Comparison of ENCODE assay signal across 26 cellular contexts in genomic region chr3:186963636-186964035, GRCh38. TPM values are rescaled to one million over a fixed set of nuclear protein-coding genes. Genes with fewer than 3 reads are reported as not detected.
DNase-seq lines count a peak whose midpoint lies in the region; ATAC-seq, FAIRE-seq and TF ChIP-seq lines count a peak whose summit lies in the region.
"Had no signal": no experiment of that assay in that cellular context is flagged by ENCODE, and none has a peak within 500 bp of the region (broad histone marks: within the 10 kb centered on the region; RNA-seq: fewer than 3 reads in every experiment).

No MANE protein-coding gene starts in this region.

- no peak overlapping the region for H4K8ac ChIP-seq in H1 (ENCODE audit: extremely low read depth, insufficient read depth, low read length)

- H3K36me3 ChIP-seq in HUES48 (ENCODE audit: control insufficient read depth, insufficient read depth, low read length) (peaks cover 44% of the 10 kb centered on the region), H1 (ENCODE audit: control insufficient read depth in 2 of 4, insufficient read depth in 4 of 4, low read length in 3 of 4) (peaks cover 0 to 35% (median 5%) of the 10 kb centered on the region in 4 experiments; a peak in 5 of 8 replicates), neural progenitor cell (peaks cover 5% of the 10 kb centered on the region)
- H3K36me3 ChIP-seq: transverse colon had no signal

- no peaks in the 10 kb centered on the region for H3K9me3 Mint-ChIP-seq in activated CD8-positive, alpha-beta memory T cell treated with anti-CD3 and anti-CD28 coated beads, Interleukin-2, amount 10 ng/mL, durations not matched to agents 7 days and 5 days (ENCODE audit: low read depth)
- H3K9me3 Mint-ChIP-seq in neural progenitor cell: peaks cover 2% of the 10 kb centered on the region
- H3K9me3 Mint-ChIP-seq in activated CD4-positive, alpha-beta T cell treated with anti-CD3 and anti-CD28 coated beads for 36 hours (ENCODE audit: low read depth): no peaks in the 10 kb centered on the region
- H3K9me3 Mint-ChIP-seq: activated CD4-positive, alpha-beta T cell treated with anti-CD3 and anti-CD28 coated beads, Interleukin-2, amount 10 ng/mL, durations not matched to agents 7 days and 5 days; dendritic cell treated with granulocyte-macrophage colony-stimulating factor and Interleukin-4, amounts not matched to agents 40 ng/mL and 50 ng/mL, for 4 days; immature natural killer cell; stimulated activated naive CD8-positive, alpha-beta T cell treated with anti-CD3 and anti-CD28 coated beads, Interleukin-15, Interleukin-2, amounts not matched to agents 100 ng/mL and 50 ng/mL, for 24 hours had no signal

- TF ChIP-seq RAD21 in H1 (IDR thresholded peaks at IDR 0.05 in 1 of 2, conservative IDR thresholded peaks at IDR 0.05 in 1 of 2; ENCODE audit: low read depth in 2 of 2, low read length in 2 of 2): no peak

- no peak overlapping the region for H3K4me3 ChIP-seq in HUES48 (ENCODE audit: low read depth, low read length)
- no peak overlapping the region for H3K4me3 ChIP-seq in H1 (ENCODE audit: extremely low read depth in 1 of 4, insufficient read depth in 2 of 4, low read depth in 3 of 4, low read length in 4 of 4)
- H3K4me3 ChIP-seq in neural progenitor cell: no peak overlapping the region
- H3K4me3 ChIP-seq: GM12878, heart left ventricle, spleen, transverse colon had no signal

- WGBS in H1 (ENCODE audit: extremely low coverage in 1 of 2, insufficient coverage in 1 of 2, insufficient read length in 1 of 2, insufficient replicate concordance in 2 of 2, low coverage in 1 of 2, low lambda C conversion rate in 2 of 2, missing lambda C conversion rate in 1 of 2), 2 experiments: 63% methylated on average over 5 of the region's 5 CpGs; no CpG with 5 or more reads in 1 of the 2 experiments

- H3K14ac ChIP-seq in H1 (ENCODE audit: insufficient read length): no peak overlapping the region

- FAIRE-seq in H1 (lab: Jason Lieb, UNC): peak; percentile 19
- FAIRE-seq: endothelial cell of umbilical vein, GM12878 had no signal

- peak overlapping the region; percentile 8; the same call in 1 of the 2 replicates for H2BK20ac ChIP-seq in H1 (ENCODE audit: low read length)

- H3K36me3 Mint-ChIP-seq in activated CD8-positive, alpha-beta memory T cell treated with anti-CD3 and anti-CD28 coated beads, Interleukin-2, amount 10 ng/mL, durations not matched to agents 7 days and 5 days: peaks cover 47% of the 10 kb centered on the region
- H3K36me3 Mint-ChIP-seq in neural progenitor cell: peaks cover 15% of the 10 kb centered on the region
- H3K36me3 Mint-ChIP-seq in activated CD4-positive, alpha-beta T cell treated with anti-CD3 and anti-CD28 coated beads for 36 hours (ENCODE audit: low read depth): peaks cover 41% of the 10 kb centered on the region

- H3K4me2 ChIP-seq in H1 (ENCODE audit: insufficient read depth in 1 of 2, low read depth in 2 of 2, low read length in 2 of 2): peak overlapping the region; percentile 10 to 25; a peak in 2 of 4 replicates
- peak overlapping the region; percentile 6 for H3K4me2 ChIP-seq in neural progenitor cell

- no peak overlapping the region for H3K9ac ChIP-seq in HUES48 (ENCODE audit: low read depth, low read length)
- H3K9ac ChIP-seq in H1 (replicated peaks in 1 of 4; ENCODE audit: extremely low read depth in 1 of 4, low read depth in 3 of 4, low read length in 3 of 4): peak overlapping the region in 2 of 4 experiments; percentile 3 to 24; a peak in 1 of 7 replicates
- no peak overlapping the region for H3K9ac ChIP-seq in neural progenitor cell

- peak overlapping the region; percentile 29 for H3K27ac Mint-ChIP-seq in activated CD8-positive, alpha-beta memory T cell treated with anti-CD3 and anti-CD28 coated beads, Interleukin-2, amount 10 ng/mL, durations not matched to agents 7 days and 5 days
- no peak overlapping the region for H3K27ac Mint-ChIP-seq in neural progenitor cell
- no peak overlapping the region for H3K27ac Mint-ChIP-seq in activated CD4-positive, alpha-beta T cell treated with anti-CD3 and anti-CD28 coated beads for 36 hours
- H3K27ac Mint-ChIP-seq: activated CD4-positive, alpha-beta T cell treated with anti-CD3 and anti-CD28 coated beads, Interleukin-2, amount 10 ng/mL, durations not matched to agents 7 days and 5 days; dendritic cell treated with granulocyte-macrophage colony-stimulating factor and Interleukin-4, amounts not matched to agents 40 ng/mL and 50 ng/mL, for 4 days; stimulated activated naive CD8-positive, alpha-beta T cell treated with anti-CD3 and anti-CD28 coated beads, Interleukin-15, Interleukin-2, amounts not matched to agents 100 ng/mL and 50 ng/mL, for 24 hours had no signal

- no peak for ATAC-seq in activated CD8-positive, alpha-beta memory T cell treated with anti-CD3 and anti-CD28 coated beads, Interleukin-2, amount 10 ng/mL, durations not matched to agents 7 days and 5 days
- ATAC-seq in GM21390 (IDR thresholded peaks at IDR 0.05; ENCODE audit: unreplicated experiment): no peak
- no peak for ATAC-seq in activated CD4-positive, alpha-beta T cell treated with anti-CD3 and anti-CD28 coated beads for 36 hours
- ATAC-seq: GM12878, heart left ventricle, PC-3 had no signal

- H3K4me3 Mint-ChIP-seq in activated CD8-positive, alpha-beta memory T cell treated with anti-CD3 and anti-CD28 coated beads, Interleukin-2, amount 10 ng/mL, durations not matched to agents 7 days and 5 days: no peak overlapping the region
- H3K4me3 Mint-ChIP-seq in neural progenitor cell: no peak overlapping the region
- no peak overlapping the region for H3K4me3 Mint-ChIP-seq in activated CD4-positive, alpha-beta T cell treated with anti-CD3 and anti-CD28 coated beads for 36 hours
- H3K4me3 Mint-ChIP-seq: activated CD4-positive, alpha-beta T cell treated with anti-CD3 and anti-CD28 coated beads, Interleukin-2, amount 10 ng/mL, durations not matched to agents 7 days and 5 days; dendritic cell treated with granulocyte-macrophage colony-stimulating factor and Interleukin-4, amounts not matched to agents 40 ng/mL and 50 ng/mL, for 4 days; immature natural killer cell; stimulated activated naive CD8-positive, alpha-beta T cell treated with anti-CD3 and anti-CD28 coated beads, Interleukin-15, Interleukin-2, amounts not matched to agents 100 ng/mL and 50 ng/mL, for 24 hours had no signal

- peak overlapping the region; percentile 42 for H3K18ac ChIP-seq in H1 (ENCODE audit: extremely low read depth, low read length)

- H3K56ac ChIP-seq in H1 (replicated peaks; ENCODE audit: insufficient read length, low read depth, low read length): peak overlapping the region; percentile 7

- CTCF ChIA-PET in activated CD8-positive, alpha-beta memory T cell treated with anti-CD3 and anti-CD28 coated beads, Interleukin-2, amount 10 ng/mL, durations not matched to agents 7 days and 5 days (lab: Charles Lee): interaction anchor here (1.5 kb wide), 1 partner anchor 149 kb away, joined by 3 read pairs; no protein-coding TSS in a partner anchor
- CTCF ChIA-PET in H1 (lab: Charles Lee; ENCODE audit: partially characterized antibody): interaction anchor here (0.7 to 3.3 kb wide), 9 partner anchors 9 to 149 kb away, joined by 3 to 11 read pairs (median 3); no protein-coding TSS in a partner anchor
- CTCF ChIA-PET in activated CD4-positive, alpha-beta T cell treated with anti-CD3 and anti-CD28 coated beads for 36 hours (lab: Charles Lee): interaction anchor here (0.5 kb wide), 1 partner anchor 107 kb away, joined by 3 read pairs; no protein-coding TSS in a partner anchor

- peaks cover 13% of the 10 kb centered on the region for H3K79me1 ChIP-seq in H1 (ENCODE audit: low read depth, low read length)

- H2AFZ ChIP-seq in H1 (ENCODE audit: low read length): no peak overlapping the region
- no peak overlapping the region for H2AFZ ChIP-seq in neural progenitor cell (replicated peaks)

- no peaks in the 10 kb centered on the region for H3K23me2 ChIP-seq in H1 (ENCODE audit: low read depth, low read length)

- no peak for TF ChIP-seq POLR2A in H1 (IDR thresholded peaks at IDR 0.05; ENCODE audit: control extremely low read depth in 1 of 2, low read depth in 2 of 2, low read length in 2 of 2)

- H3K27me3 ChIP-seq in HUES48 (ENCODE audit: control insufficient read depth, insufficient read depth, low read length) (no peaks in the 10 kb centered on the region), H1 (replicated peaks in 1 of 4; ENCODE audit: control insufficient read depth in 3 of 4, extremely low read depth in 1 of 4, insufficient read depth in 3 of 4, low read length in 3 of 4) (no peaks in the 10 kb centered on the region), neural progenitor cell (no peaks in the 10 kb centered on the region)
- H3K27me3 ChIP-seq: heart left ventricle, spleen, transverse colon had no signal

- H2AK5ac ChIP-seq in H1 (ENCODE audit: low read depth, low read length): peak overlapping the region; percentile 66; the same call in 1 of the 2 replicates

- H3K27me3 Mint-ChIP-seq in activated CD8-positive, alpha-beta memory T cell treated with anti-CD3 and anti-CD28 coated beads, Interleukin-2, amount 10 ng/mL, durations not matched to agents 7 days and 5 days: no peaks in the 10 kb centered on the region
- H3K27me3 Mint-ChIP-seq in neural progenitor cell (ENCODE audit: insufficient read depth, low read depth): peaks cover 5% of the 10 kb centered on the region
- no peaks in the 10 kb centered on the region for H3K27me3 Mint-ChIP-seq in activated CD4-positive, alpha-beta T cell treated with anti-CD3 and anti-CD28 coated beads for 36 hours
- H3K27me3 Mint-ChIP-seq: activated CD4-positive, alpha-beta T cell treated with anti-CD3 and anti-CD28 coated beads, Interleukin-2, amount 10 ng/mL, durations not matched to agents 7 days and 5 days; dendritic cell treated with granulocyte-macrophage colony-stimulating factor and Interleukin-4, amounts not matched to agents 40 ng/mL and 50 ng/mL, for 4 days; stimulated activated naive CD8-positive, alpha-beta T cell treated with anti-CD3 and anti-CD28 coated beads, Interleukin-15, Interleukin-2, amounts not matched to agents 100 ng/mL and 50 ng/mL, for 24 hours had no signal

- no peak for DNase-seq in activated CD8-positive, alpha-beta memory T cell treated with anti-CD3 and anti-CD28 coated beads, Interleukin-2, amount 10 ng/mL, durations not matched to agents 7 days and 5 days
- DNase-seq in activated CD8-positive, alpha-beta memory T cell treated with anti-CD3 and anti-CD28 coated beads for 24 hours: no peak
- DNase-seq in H1 (ENCODE audit: low read depth in 1 of 2, low spot score in 2 of 2) (no peak), neural progenitor cell (ENCODE audit: low spot score) (no peak), OCI-M1 (lab: John Stamatoyannopoulos, UW) (no peak)
- no peak for DNase-seq in activated CD4-positive, alpha-beta T cell treated with anti-CD3 and anti-CD28 coated beads for 36 hours
- DNase-seq: activated CD4-positive, alpha-beta T cell treated with anti-CD3 and anti-CD28 coated beads, Interleukin-2, amount 10 ng/mL, durations not matched to agents 7 days and 5 days; amygdala; COR-L47; heart left ventricle; immature natural killer cell; NCI-H1694 treated with DMSO at 0.1 percent for 48 hours; NCI-H69; occipital lobe; PC-3; retina; SIG-M5; spleen; stimulated activated CD4-positive, alpha-beta T cell treated with anti-CD3 and anti-CD28 coated beads, Interleukin-4, amount 100 ng/mL, for 24 hours; transverse colon had no signal

- no peak for TF ChIP-seq EP300 in H1 (IDR thresholded peaks at IDR 0.05; ENCODE audit: borderline replicate concordance in 1 of 2, low read depth in 2 of 2, low read length in 2 of 2)

- H3K4me1 Mint-ChIP-seq in activated CD8-positive, alpha-beta memory T cell treated with anti-CD3 and anti-CD28 coated beads, Interleukin-2, amount 10 ng/mL, durations not matched to agents 7 days and 5 days: peaks cover 29% of the 10 kb centered on the region
- H3K4me1 Mint-ChIP-seq in neural progenitor cell: peaks cover 23% of the 10 kb centered on the region
- peaks cover 55% of the 10 kb centered on the region for H3K4me1 Mint-ChIP-seq in activated CD4-positive, alpha-beta T cell treated with anti-CD3 and anti-CD28 coated beads for 36 hours

- H3K23ac ChIP-seq in H1 (ENCODE audit: insufficient read length): no peak overlapping the region

- no peak overlapping the region for H2BK120ac ChIP-seq in H1 (replicated peaks; ENCODE audit: low read depth, low read length)

- H3F3A ChIP-seq in neural progenitor cell (ENCODE audit: low read depth): peaks cover 26% of the 10 kb centered on the region

- H3K79me2 ChIP-seq in H1 (ENCODE audit: control insufficient read depth in 1 of 2, insufficient read depth in 2 of 2, low read length in 2 of 2) (peaks cover 6 to 57% of the 10 kb centered on the region in 2 experiments), neural progenitor cell (ENCODE audit: low read depth) (peaks cover 14% of the 10 kb centered on the region)

- peak overlapping the region; percentile 23 for H4K5ac ChIP-seq in H1 (ENCODE audit: insufficient read length, low read depth, low read length)

- H3K27ac ChIP-seq in HUES48 (ENCODE audit: low read depth, low read length) (peak overlapping the region; percentile 93), H1 (ENCODE audit: low read depth, low read length) (peak overlapping the region; percentile 39; the same call in 1 of the 2 replicates), neural progenitor cell (peak overlapping the region; percentile 16)
- H3K27ac ChIP-seq: transverse colon had no signal

- peak overlapping the region; percentile 93 for H2BK12ac ChIP-seq in H1 (ENCODE audit: low read depth, low read length)

- intact Hi-C loops in activated CD4-positive, alpha-beta T cell treated with anti-CD3 and anti-CD28 coated beads for 36 hours (cut with DNase I, micrococcal nuclease): no loop called here

- POLR2A ChIA-PET in H1 (lab: Charles Lee; ENCODE audit: partially characterized antibody): interaction anchor here (1.3 to 2.1 kb wide), 3 partner anchors 9 to 13 kb away, joined by 4 to 6 read pairs (median 5); no protein-coding TSS in a partner anchor
- POLR2A ChIA-PET in activated CD4-positive, alpha-beta T cell treated with anti-CD3 and anti-CD28 coated beads for 36 hours (lab: Charles Lee): no interaction called here

- no peaks in the 10 kb centered on the region for H3K9me3 ChIP-seq in HUES48 (ENCODE audit: control insufficient read depth, insufficient read depth, low read length)
- no peaks in the 10 kb centered on the region for H3K9me3 ChIP-seq in H1 (ENCODE audit: insufficient read depth in 2 of 2, low read depth in 1 of 2, low read length in 1 of 2)
- no peaks in the 10 kb centered on the region for H3K9me3 ChIP-seq in neural progenitor cell (ENCODE audit: low read depth)
- H3K9me3 ChIP-seq: heart left ventricle, spleen, transverse colon had no signal

- TF ChIP-seq CTCF in H1 (IDR thresholded peaks at IDR 0.05; ENCODE audit: control extremely low read depth in 1 of 3, insufficient read depth in 1 of 3, low read depth in 1 of 3, low read length in 3 of 3) (no peak), neural progenitor cell (IDR thresholded peaks at IDR 0.05) (no peak)

- H3K4me1 ChIP-seq in HUES48 (ENCODE audit: control insufficient read depth, insufficient read depth, low read length) (peaks cover 42% of the 10 kb centered on the region), H1 (replicated peaks in 1 of 4; ENCODE audit: control insufficient read depth in 3 of 4, insufficient read depth in 4 of 4, low read length in 3 of 4) (peaks cover 20 to 36% (median 28%) of the 10 kb centered on the region in 4 experiments), neural progenitor cell (peaks cover 37% of the 10 kb centered on the region)
- H3K4me1 ChIP-seq: transverse colon had no signal

- H3K4ac ChIP-seq in H1 (replicated peaks; ENCODE audit: insufficient read length, low read depth, low read length): no peak overlapping the region

- no peak overlapping the region for H2BK15ac ChIP-seq in H1 (ENCODE audit: low read length)

- H4K91ac ChIP-seq in H1 (replicated peaks; ENCODE audit: insufficient read length, low read length): peak overlapping the region; percentile 92

- peak overlapping the region; percentile 94 for H2BK5ac ChIP-seq in H1 (ENCODE audit: low read depth, low read length)

- H4K20me1 ChIP-seq in H1 (replicated peaks in 1 of 2; ENCODE audit: control insufficient read depth in 1 of 2, insufficient read depth in 2 of 2, low read length in 2 of 2): peaks cover 2% of the 10 kb centered on the region in 2 experiments
- H4K20me1 ChIP-seq in neural progenitor cell (ENCODE audit: low read depth): peaks cover 41% of the 10 kb centered on the region

RNA-seq across cellular contexts. Expression of gene ST6GAL1, which starts 33.3 kb away (rescaled TPM):
- total RNA-seq in activated CD8-positive, alpha-beta memory T cell treated with anti-CD3 and anti-CD28 coated beads, Interleukin-2, amount 10 ng/mL, durations not matched to agents 7 days and 5 days: 100 to 1,000 TPM in 1 of 2 experiments, 10 to 100 TPM in 1; 77.9 to 102 TPM
- 75.9 and 80.9 TPM in 2 replicates for total RNA-seq in H1 (2021; fragmentation: NEBNext Ultra II Directional; extraction: Animal tissue kit (Norgen Biotek cat#: 25700))
- polyA plus RNA-seq in H1 (2011; rRNA removed): 41.8 and 62.8 TPM in 2 replicates
- 46.7 TPM for polyA plus RNA-seq in H1 (2011; cell fraction: cytosol; rRNA removed)
- polyA plus RNA-seq in H1 (2011; cell fraction: nucleus; rRNA removed): 45.9 TPM
- polyA plus RNA-seq in H1 (2012, experiment 1 of 2): 52.3 to 63.2 TPM (median 56.4 TPM) in 4 replicates
- 24.9 TPM for polyA plus RNA-seq in H1 (2012, experiment 2 of 2)
- 76.2 TPM for polyA plus RNA-seq in H1 (2013, experiment 1 of 2)
- 85.7 TPM for polyA plus RNA-seq in H1 (2013, experiment 2 of 2)
- polyA minus RNA-seq in H1 (2011; rRNA and poly(A)+ RNA removed): 159 and 242 TPM in 2 replicates
- 60.2 TPM for polyA minus RNA-seq in H1 (2011; cell fraction: cytosol; rRNA and poly(A)+ RNA removed)
- 99.7 TPM for polyA minus RNA-seq in H1 (2011; cell fraction: nucleus; rRNA and poly(A)+ RNA removed)
- 27.3 and 39.2 TPM in 2 replicates for total RNA-seq in neural progenitor cell (ENCODE audit: low replicate concordance)
- total RNA-seq in activated CD4-positive, alpha-beta T cell treated with anti-CD3 and anti-CD28 coated beads for 36 hours: 100 to 1,000 TPM in 1 of 2 experiments, 10 to 100 TPM in 1; 86.6 to 111 TPM

Comparison
In these comparisons a context has a peak if more than half of its experiments do, and no peak if none do; other contexts are left out.
1. H3K27ac ChIP-seq: peak in every context shown above with its lines; median percentile 93 in HUES48; 39 in H1; 16 in neural progenitor cell.